24 cellular contexts compared by ENCODE assay signal in genomic region chr1:3133671-3134070, GRCh38.
A peak's percentile ranks its signal among the peaks of the same experiment; 100 is the strongest.
DNase-seq lines count a peak whose midpoint lies in the region; ATAC-seq, FAIRE-seq and TF ChIP-seq lines count a peak whose summit lies in the region.
"Had no signal": no experiment of that assay in that cellular context is flagged by ENCODE, and none has a peak within 500 bp of the region (broad histone marks: within the 10 kb centered on the region; RNA-seq: fewer than 3 reads in every experiment).

No MANE protein-coding gene starts in this region.

- intact Hi-C loops in thyroid gland (cut with DNase I), result loop anchor here (5.0 kb wide), 1 partner anchor 61 kb away; no protein-coding TSS in a partner anchor

- no peaks in the 10 kb centered on the region for H3K4me1 Mint-ChIP-seq in natural killer cell treated with Interleukin-12 subunit alpha and Interleukin-12 subunit beta and Interleukin-15 and Interleukin-18, amount 100 ng/mL, for 72 hours (ENCODE audit: low read depth in 2 of 2)
- no peaks in the 10 kb centered on the region for H3K4me1 Mint-ChIP-seq in activated T-cell treated with anti-CD3 and anti-CD28 coated beads, Interleukin-2, amount 50 U/mL, for 24 hours (ENCODE audit: low read depth)

- TF ChIP-seq CTCF in bronchial epithelial cell (IDR thresholded peaks at IDR 0.05; ENCODE audit: insufficient read depth, low read length, severe bottlenecking), result no peak
- TF ChIP-seq CTCF in lung (IDR thresholded peaks at IDR 0.05; ENCODE audit: control extremely low read depth, extremely low read depth), result no peak
- no peak for TF ChIP-seq CTCF in thyroid gland (IDR thresholded peaks at IDR 0.05)

- H3K4me3 Mint-ChIP-seq in natural killer cell treated with Interleukin-12 subunit alpha and Interleukin-12 subunit beta and Interleukin-15 and Interleukin-18, amount 100 ng/mL, for 72 hours, result no peak overlapping the region
- H3K4me3 Mint-ChIP-seq in activated T-cell treated with anti-CD3 and anti-CD28 coated beads, Interleukin-2, amount 50 U/mL, for 24 hours, result no peak overlapping the region
- H3K4me3 Mint-ChIP-seq: activated T-helper 1 cell treated with anti-CD3 and anti-CD28 coated beads, Interleukin-12 subunit alpha, Interleukin-12 subunit beta, Interleukin-2, Interleukin-4 antibody, amounts not matched to agents 30 ng/mL and 10 ng/mL and 1 ng/mL, durations not matched to agents 14 hours and 24 hours and 36 hours; effector memory CD8-positive, alpha-beta T cell had no signal

- ATAC-seq in lung (ENCODE audit: insufficient read depth, low FRiP score) (no peak), HG02852 (IDR thresholded peaks at IDR 0.05; ENCODE audit: unreplicated experiment) (no peak)
- ATAC-seq in natural killer cell treated with Interleukin-12 subunit alpha and Interleukin-12 subunit beta and Interleukin-15 and Interleukin-18, amount 100 ng/mL, for 72 hours, result no peak
- ATAC-seq: effector memory CD8-positive, alpha-beta T cell had no signal

- peaks cover 0 to 17% of the 10 kb centered on the region in 2 donors for H3K4me1 ChIP-seq in lung (ENCODE audit: control insufficient read depth in 2 of 2, insufficient read depth in 2 of 2, low read length in 2 of 2)
- peaks cover 41 to 69% of the 10 kb centered on the region in 2 donors for H3K4me1 ChIP-seq in thyroid gland
- H3K4me1 ChIP-seq: uterus had no signal

- no peaks in the 10 kb centered on the region for H3K9me3 ChIP-seq in lung (ENCODE audit: control insufficient read depth in 2 of 2, insufficient read depth in 1 of 2, low read length in 1 of 2)
- no peaks in the 10 kb centered on the region for H3K9me3 ChIP-seq in thyroid gland
- H3K9me3 ChIP-seq: heart right ventricle, neutrophil, right atrium auricular region, uterus had no signal

- no peaks in the 10 kb centered on the region for H3K9me3 Mint-ChIP-seq in natural killer cell treated with Interleukin-12 subunit alpha and Interleukin-12 subunit beta and Interleukin-15 and Interleukin-18, amount 100 ng/mL, for 72 hours
- H3K9me3 Mint-ChIP-seq in activated T-cell treated with anti-CD3 and anti-CD28 coated beads, Interleukin-2, amount 50 U/mL, for 24 hours, result no peaks in the 10 kb centered on the region
- H3K9me3 Mint-ChIP-seq: activated T-helper 1 cell treated with anti-CD3 and anti-CD28 coated beads, Interleukin-12 subunit alpha, Interleukin-12 subunit beta, Interleukin-2, Interleukin-4 antibody, amounts not matched to agents 30 ng/mL and 10 ng/mL and 1 ng/mL, durations not matched to agents 14 hours and 24 hours and 36 hours; effector memory CD8-positive, alpha-beta T cell had no signal

- no peaks in the 10 kb centered on the region for H3K36me3 Mint-ChIP-seq in natural killer cell treated with Interleukin-12 subunit alpha and Interleukin-12 subunit beta and Interleukin-15 and Interleukin-18, amount 100 ng/mL, for 72 hours
- no peaks in the 10 kb centered on the region for H3K36me3 Mint-ChIP-seq in activated T-cell treated with anti-CD3 and anti-CD28 coated beads, Interleukin-2, amount 50 U/mL, for 24 hours (ENCODE audit: low read depth)

- DNase-seq in DMS79 treated with DMSO at 0.1 percent for 48 hours (lab: John Stamatoyannopoulos, UW) (peak; percentile 61), bronchial epithelial cell (ENCODE audit: low read depth) (peak; percentile 7), lung (ENCODE audit: low spot score) (peak; percentile 60), thyroid gland (peak; percentile 80 to 82), putamen (ENCODE audit: low spot score) (no peak)
- DNase-seq in natural killer cell treated with Interleukin-12 subunit alpha and Interleukin-12 subunit beta and Interleukin-15 and Interleukin-18, amount 100 ng/mL, for 72 hours (ENCODE audit: low spot score), result no peak
- DNase-seq in activated T-cell treated with anti-CD3 and anti-CD28 coated beads, Interleukin-2, amount 50 U/mL, for 24 hours, result no peak
- DNase-seq: AML-193; effector memory CD8-positive, alpha-beta T cell; heart right ventricle; Kasumi-1; NCI-H1417; NCI-H2171; NCI-H69; SIG-M5; stimulated activated naive CD4-positive, alpha-beta T cell treated with Interleukin-2 at 50 U/mL for 16 hours; uterus had no signal

- H3K27ac ChIP-seq in lung (ENCODE audit: low read depth in 1 of 2, low read length in 1 of 2) (peak overlapping the region in 1 of 2 donors; percentile 88), thyroid gland (peak overlapping the region; percentile 46 to 84 (median 77))
- H3K27ac ChIP-seq: neutrophil, right atrium auricular region, uterus had no signal

- FAIRE-seq in bronchial epithelial cell (lab: Jason Lieb, UNC), result no peak
- FAIRE-seq: D721Med, GM12891, islet of Langerhans had no signal

- H3K27me3 ChIP-seq in bronchial epithelial cell (ENCODE audit: control insufficient read depth, insufficient read depth, low read length), result no peaks in the 10 kb centered on the region
- no peaks in the 10 kb centered on the region for H3K27me3 ChIP-seq in lung (ENCODE audit: control insufficient read depth, insufficient read depth)
- H3K27me3 ChIP-seq in thyroid gland, result no peaks in the 10 kb centered on the region
- H3K27me3 ChIP-seq: right atrium auricular region, uterus had no signal

- no peaks in the 10 kb centered on the region for H3K27me3 Mint-ChIP-seq in natural killer cell treated with Interleukin-12 subunit alpha and Interleukin-12 subunit beta and Interleukin-15 and Interleukin-18, amount 100 ng/mL, for 72 hours
- H3K27me3 Mint-ChIP-seq in activated T-cell treated with anti-CD3 and anti-CD28 coated beads, Interleukin-2, amount 50 U/mL, for 24 hours, result peaks cover 7% of the 10 kb centered on the region

- WGBS in lung, 2 donors, result 45 to 58% methylated on average over 12 of the region's 12 CpGs
- WGBS in thyroid gland, 2 donors, result 14 to 17% methylated on average over 11 of the region's 12 CpGs

- no peak overlapping the region for H3K4me3 ChIP-seq in bronchial epithelial cell (ENCODE audit: low read depth, low read length)
- H3K4me3 ChIP-seq in lung, result no peak overlapping the region
- no peak overlapping the region for H3K4me3 ChIP-seq in thyroid gland (replicated peaks in 1 of 3)
- H3K4me3 ChIP-seq: heart right ventricle, right atrium auricular region, uterus had no signal

- H3K36me3 ChIP-seq in bronchial epithelial cell (ENCODE audit: control insufficient read depth, insufficient read depth, low read length) (no peaks in the 10 kb centered on the region), lung (ENCODE audit: control insufficient read depth in 2 of 2, insufficient read depth in 2 of 2, low read length in 2 of 2) (no peaks in the 10 kb centered on the region), thyroid gland (no peaks in the 10 kb centered on the region)
- H3K36me3 ChIP-seq: heart right ventricle, neutrophil, right atrium auricular region, uterus had no signal

- no peak overlapping the region for H3K27ac Mint-ChIP-seq in natural killer cell treated with Interleukin-12 subunit alpha and Interleukin-12 subunit beta and Interleukin-15 and Interleukin-18, amount 100 ng/mL, for 72 hours
- no peak overlapping the region for H3K27ac Mint-ChIP-seq in activated T-cell treated with anti-CD3 and anti-CD28 coated beads, Interleukin-2, amount 50 U/mL, for 24 hours
- H3K27ac Mint-ChIP-seq: activated T-helper 1 cell treated with anti-CD3 and anti-CD28 coated beads, Interleukin-12 subunit alpha, Interleukin-12 subunit beta, Interleukin-2, Interleukin-4 antibody, amounts not matched to agents 30 ng/mL and 10 ng/mL and 1 ng/mL, durations not matched to agents 14 hours and 24 hours and 36 hours; effector memory CD8-positive, alpha-beta T cell had no signal

- TF ChIP-seq POLR2A in thyroid gland (IDR thresholded peaks at IDR 0.05), result no peak

Comparison
In these comparisons a context has a peak if more than half of its experiments do, and no peak if none do; other contexts are left out.
1. DNase-seq: peak in DMS79 treated with DMSO at 0.1 percent for 48 hours (single experiment), bronchial epithelial cell (single experiment), lung (single experiment) and thyroid gland (2 of 2); none in putamen (single experiment), natural killer cell treated with Interleukin-12 subunit alpha and Interleukin-12 subunit beta and Interleukin-15 and Interleukin-18, amount 100 ng/mL, for 72 hours (single experiment) and activated T-cell treated with anti-CD3 and anti-CD28 coated beads, Interleukin-2, amount 50 U/mL, for 24 hours (single experiment).